2 cellular contexts compared by ENCODE assay signal in genomic region chr11:124762624-124763155, GRCh38.
TF ChIP-seq lines count a peak whose summit lies in the region.

No MANE protein-coding gene starts in this region.

TF ChIP-seq in WTC11, 78 proteins besides CTCF, POLR2A, EP300 and RAD21 (continued from another document):
- TF ChIP-seq MLX (CRISPR knock-in tag; IDR thresholded peaks at IDR 0.05): no peak
- TF ChIP-seq HMGXB4 (CRISPR knock-in tag; IDR thresholded peaks at IDR 0.05): peak; percentile 54; the same call in 1 of the 2 replicates
- no peak for TF ChIP-seq KAT7 (CRISPR knock-in tag; IDR thresholded peaks at IDR 0.05; ENCODE audit: borderline replicate concordance)
- no peak for TF ChIP-seq OVOL2 (CRISPR knock-in tag; IDR thresholded peaks at IDR 0.05; ENCODE audit: borderline replicate concordance)
- no peak for TF ChIP-seq NR1H2 (CRISPR knock-in tag; IDR thresholded peaks at IDR 0.05)
- no peak for TF ChIP-seq ZNF121 (CRISPR knock-in tag; IDR thresholded peaks at IDR 0.05)
- no peak for TF ChIP-seq USF2 (CRISPR knock-in tag; IDR thresholded peaks at IDR 0.05)
- no peak for TF ChIP-seq RELA (CRISPR knock-in tag; IDR thresholded peaks at IDR 0.05; ENCODE audit: borderline replicate concordance)
- TF ChIP-seq PREB (CRISPR knock-in tag; IDR thresholded peaks at IDR 0.05; ENCODE audit: borderline replicate concordance): no peak
- TF ChIP-seq FOXK1 (CRISPR knock-in tag; IDR thresholded peaks at IDR 0.05): no peak
- no peak for TF ChIP-seq FOXP4 (CRISPR knock-in tag; IDR thresholded peaks at IDR 0.05)
- no peak for TF ChIP-seq ZBTB43 (CRISPR knock-in tag; IDR thresholded peaks at IDR 0.05)
- no peak for TF ChIP-seq ATF2 (CRISPR knock-in tag; IDR thresholded peaks at IDR 0.05; ENCODE audit: borderline replicate concordance, low read depth)
- no peak for TF ChIP-seq HMGA2 (CRISPR knock-in tag; IDR thresholded peaks at IDR 0.05)

TF ChIP-seq in liver, 16 proteins besides CTCF, POLR2A, EP300 and RAD21 (continued from another document):
- no peak for TF ChIP-seq ATF3 (IDR thresholded peaks at IDR 0.05)
- TF ChIP-seq MAX (IDR thresholded peaks at IDR 0.05): no peak
- TF ChIP-seq FOXA1 (IDR thresholded peaks at IDR 0.05): no peak
- TF ChIP-seq NR2F2 (IDR thresholded peaks at IDR 0.05): no peak
TF ChIP-seq in liver: peak in this region for 0.
